Comparison of ENCODE assay signal across 10 cellular contexts in the genomic region with DNA sequence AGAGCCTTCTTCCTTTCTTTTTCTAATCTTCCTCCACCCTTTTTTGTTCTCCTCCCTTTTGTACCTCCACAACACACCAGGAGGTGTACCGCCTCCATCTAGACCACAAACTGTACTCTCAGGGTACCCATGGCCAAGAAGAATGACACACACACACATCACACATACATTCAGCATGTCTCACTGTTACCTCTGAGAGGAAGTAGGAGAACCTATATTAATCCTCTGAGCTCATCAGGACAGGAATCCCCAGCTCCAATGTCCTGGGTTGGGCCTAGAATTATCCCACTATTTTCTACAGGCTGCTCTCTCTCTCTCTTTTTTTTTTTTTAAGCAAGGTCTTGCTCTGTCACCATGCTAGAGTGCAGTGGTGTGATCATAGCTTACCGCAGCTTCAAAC. TPM values are rescaled to one million over a fixed set of nuclear protein-coding genes. Genes with fewer than 3 reads are reported as not detected.
DNase-seq lines count a peak whose midpoint lies in the region; ATAC-seq and TF ChIP-seq lines count a peak whose summit lies in the region.
"Had no signal": no experiment of that assay in that cellular context is flagged by ENCODE, and none has a peak within 500 bp of the region (broad histone marks: within the 10 kb centered on the region; RNA-seq: fewer than 3 reads in every experiment).

No MANE protein-coding gene starts in this region.

- H3K4me1 Mint-ChIP-seq in T-helper 1 cell treated with Interleukin-12 subunit alpha and Interleukin-12 subunit beta and Interleukin-4 antibody, amounts not matched to agents 30 μg/mL and 1 μg/mL, for 36 hours (ENCODE audit: low read depth) = peaks cover 54% of the 10 kb centered on the region
- peaks cover 80% of the 10 kb centered on the region for H3K4me1 Mint-ChIP-seq in stimulated activated effector memory CD8-positive, alpha-beta T cell treated with anti-CD3 and anti-CD28 coated beads, Interleukin-12 subunit alpha, Interleukin-12 subunit beta, amount 100 ng/mL, for 72 hours
- peaks cover 23% of the 10 kb centered on the region for H3K4me1 Mint-ChIP-seq in endodermal cell

- H3K27ac ChIP-seq in endodermal cell (ENCODE audit: low read depth, low read length) = no peak overlapping the region

- DNase-seq in T-helper 1 cell (no peak), SW 1271 (lab: John Stamatoyannopoulos, UW) (peak; percentile 62 to 81), fibroblast of villous mesenchyme (ENCODE audit: low read depth) (peak; percentile 53), SKM-1 (lab: John Stamatoyannopoulos, UW; ENCODE audit: unreplicated experiment) (no peak), endodermal cell (no peak)
- DNase-seq in stimulated activated effector memory CD8-positive, alpha-beta T cell treated with anti-CD3 and anti-CD28 coated beads, Interleukin-12 subunit alpha, Interleukin-12 subunit beta, amount 100 ng/mL, for 72 hours (ENCODE audit: low spot score in 2 of 2) = no peak
- DNase-seq: SHP77 had no signal

- peak overlapping the region; percentile 89 for H3K27ac Mint-ChIP-seq in T-helper 1 cell treated with Interleukin-12 subunit alpha and Interleukin-12 subunit beta and Interleukin-4 antibody, amounts not matched to agents 30 μg/mL and 1 μg/mL, for 36 hours
- peak overlapping the region; percentile 57 for H3K27ac Mint-ChIP-seq in stimulated activated effector memory CD8-positive, alpha-beta T cell treated with anti-CD3 and anti-CD28 coated beads, Interleukin-12 subunit alpha, Interleukin-12 subunit beta, amount 100 ng/mL, for 72 hours
- H3K27ac Mint-ChIP-seq in endodermal cell = no peak overlapping the region

- H3K9me3 ChIP-seq in endodermal cell (ENCODE audit: control insufficient read depth, low read length) = no peaks in the 10 kb centered on the region
- H3K9me3 ChIP-seq: HAP-1 had no signal

- ATAC-seq in stimulated activated effector memory CD8-positive, alpha-beta T cell treated with anti-CD3 and anti-CD28 coated beads, Interleukin-12 subunit alpha, Interleukin-12 subunit beta, amount 100 ng/mL, for 72 hours = peak; percentile 95
- no peak for ATAC-seq in HG02571 (IDR thresholded peaks at IDR 0.05; ENCODE audit: unreplicated experiment)

- peaks cover 32% of the 10 kb centered on the region for H3K36me3 Mint-ChIP-seq in T-helper 1 cell treated with Interleukin-12 subunit alpha and Interleukin-12 subunit beta and Interleukin-4 antibody, amounts not matched to agents 30 μg/mL and 1 μg/mL, for 36 hours (ENCODE audit: low read depth)
- peaks cover 62% of the 10 kb centered on the region for H3K36me3 Mint-ChIP-seq in stimulated activated effector memory CD8-positive, alpha-beta T cell treated with anti-CD3 and anti-CD28 coated beads, Interleukin-12 subunit alpha, Interleukin-12 subunit beta, amount 100 ng/mL, for 72 hours
- peaks cover 2% of the 10 kb centered on the region for H3K36me3 Mint-ChIP-seq in endodermal cell (ENCODE audit: low read depth)

- H3K4me3 ChIP-seq in fibroblast of villous mesenchyme (ENCODE audit: low read depth, low read length) (no peak overlapping the region), endodermal cell (ENCODE audit: low read length) (no peak overlapping the region)
- H3K4me3 ChIP-seq: HAP-1 had no signal

- H3K27me3 Mint-ChIP-seq in T-helper 1 cell treated with Interleukin-12 subunit alpha and Interleukin-12 subunit beta and Interleukin-4 antibody, amounts not matched to agents 30 μg/mL and 1 μg/mL, for 36 hours (ENCODE audit: low read depth) = no peaks in the 10 kb centered on the region
- H3K27me3 Mint-ChIP-seq in endodermal cell (ENCODE audit: insufficient read depth) = no peaks in the 10 kb centered on the region

- 89 to 100% methylated on average over 1 to 2 of the region's 2 CpGs for WGBS in endodermal cell (ENCODE audit: insufficient coverage in 1 of 2, insufficient read length in 1 of 2), 2 experiments

- no peak for TF ChIP-seq CTCF in fibroblast of villous mesenchyme (IDR thresholded peaks at IDR 0.05; ENCODE audit: insufficient read depth, low read depth, low read length)
- no peak for TF ChIP-seq CTCF in endodermal cell (conservative IDR thresholded peaks at IDR 0.05)

- H3K4me3 Mint-ChIP-seq in T-helper 1 cell treated with Interleukin-12 subunit alpha and Interleukin-12 subunit beta and Interleukin-4 antibody, amounts not matched to agents 30 μg/mL and 1 μg/mL, for 36 hours = peak overlapping the region; percentile 55
- peak overlapping the region; percentile 31 for H3K4me3 Mint-ChIP-seq in stimulated activated effector memory CD8-positive, alpha-beta T cell treated with anti-CD3 and anti-CD28 coated beads, Interleukin-12 subunit alpha, Interleukin-12 subunit beta, amount 100 ng/mL, for 72 hours
- H3K4me3 Mint-ChIP-seq in endodermal cell = no peak overlapping the region

- no peak overlapping the region for H3K9ac ChIP-seq in endodermal cell (ENCODE audit: extremely low read depth, low read length, poor library complexity, severe bottlenecking)

- H3K36me3 ChIP-seq in endodermal cell (ENCODE audit: control insufficient read depth, insufficient read depth, low read length) = no peaks in the 10 kb centered on the region
- H3K36me3 ChIP-seq: HAP-1 had no signal

- no peaks in the 10 kb centered on the region for H3K9me3 Mint-ChIP-seq in T-helper 1 cell treated with Interleukin-12 subunit alpha and Interleukin-12 subunit beta and Interleukin-4 antibody, amounts not matched to agents 30 μg/mL and 1 μg/mL, for 36 hours
- no peaks in the 10 kb centered on the region for H3K9me3 Mint-ChIP-seq in stimulated activated effector memory CD8-positive, alpha-beta T cell treated with anti-CD3 and anti-CD28 coated beads, Interleukin-12 subunit alpha, Interleukin-12 subunit beta, amount 100 ng/mL, for 72 hours
- H3K9me3 Mint-ChIP-seq in endodermal cell = no peaks in the 10 kb centered on the region

- H3K27me3 ChIP-seq in endodermal cell (ENCODE audit: control insufficient read depth, insufficient read depth, low read length, poor library complexity, severe bottlenecking) = no peaks in the 10 kb centered on the region

- peaks cover under 1% of the 10 kb centered on the region for H3K4me1 ChIP-seq in endodermal cell (ENCODE audit: control insufficient read depth, insufficient read depth, low read length)

RNA-seq across cellular contexts. Expression of a gene that starts 36.7 kb away (rescaled TPM):
- total RNA-seq in fibroblast of villous mesenchyme = 135 and 214 TPM in 2 replicates
- total RNA-seq in endodermal cell = 10 to 100 TPM; 34.9 to 60.0 TPM
- polyA plus RNA-seq in endodermal cell (2013, experiment 1 of 2) = 67.4 TPM
- 64.6 TPM for polyA plus RNA-seq in endodermal cell (2013, experiment 2 of 2)

Comparison
In these comparisons a context has a peak if more than half of its experiments do, and no peak if none do; other contexts are left out.
1. DNase-seq: peak in SW 1271 (2 of 2) and fibroblast of villous mesenchyme (single experiment); none in T-helper 1 cell (0 of 5), stimulated activated effector memory CD8-positive, alpha-beta T cell treated with anti-CD3 and anti-CD28 coated beads, Interleukin-12 subunit alpha, Interleukin-12 subunit beta, amount 100 ng/mL, for 72 hours (0 of 2), SKM-1 (single experiment) and endodermal cell (single experiment).